Comparison of ENCODE assay signal across 10 cellular contexts in genomic region chr2:188076149-188077056, GRCh38.
DNase-seq lines count a peak whose midpoint lies in the region; ATAC-seq and TF ChIP-seq lines count a peak whose summit lies in the region.
"Had no signal": no experiment of that assay in that cellular context is flagged by ENCODE, and none has a peak within 500 bp of the region (broad histone marks: within the 10 kb centered on the region; RNA-seq: fewer than 3 reads in every experiment).

No MANE protein-coding gene starts in this region.

- H3K9me3 ChIP-seq in fibroblast of lung (ENCODE audit: control insufficient read depth, insufficient read depth, low read depth, low read length), result no peaks in the 10 kb centered on the region

- H2AFZ ChIP-seq in fibroblast of lung (ENCODE audit: low read length), result no peak overlapping the region

- peak in 1 of 2 donors; percentile 3 for TF ChIP-seq CTCF in fibroblast of lung (conservative IDR thresholded peaks at IDR 0.05 in 1 of 2, IDR thresholded peaks at IDR 0.05 in 1 of 2; ENCODE audit: low read depth in 1 of 2, low read length in 2 of 2)

- H3K79me2 ChIP-seq in fibroblast of lung (ENCODE audit: control insufficient read depth, insufficient read depth, low read length), result no peaks in the 10 kb centered on the region

- no peaks in the 10 kb centered on the region for H4K20me1 ChIP-seq in fibroblast of lung (ENCODE audit: control insufficient read depth, extremely low read depth, insufficient read depth, low read length)

- no peak overlapping the region for H3K4me3 ChIP-seq in fibroblast of lung (replicated peaks in 1 of 4; ENCODE audit: control extremely low read depth in 1 of 4, insufficient read depth in 1 of 4, low read depth in 3 of 4, low read length in 4 of 4)

- ATAC-seq in GM18873 (IDR thresholded peaks at IDR 0.05; ENCODE audit: low FRiP score, unreplicated experiment) (peak; percentile 56), GM21723 (IDR thresholded peaks at IDR 0.05; ENCODE audit: unreplicated experiment) (peak; percentile 84), HG03103 (IDR thresholded peaks at IDR 0.05; ENCODE audit: low read depth, unreplicated experiment) (peak; percentile 71), HG03196 (IDR thresholded peaks at IDR 0.05; ENCODE audit: unreplicated experiment) (no peak)

- DNase-seq in fibroblast of lung (ENCODE audit: low read depth in 2 of 2) (peak; percentile 1 to 15), GDM1 (lab: John Stamatoyannopoulos, UW) (no peak)
- DNase-seq in activated effector memory CD4-positive, alpha-beta T cell treated with Interleukin-2 at 50 U/mL for 16 hours, result no peak
- DNase-seq: activated gamma-delta T cell; CD4-positive, alpha-beta T cell; hypothalamus had no signal

- no peak overlapping the region for H3K27ac ChIP-seq in fibroblast of lung (ENCODE audit: insufficient read depth, low read length)

- no peak overlapping the region for H3K4me2 ChIP-seq in fibroblast of lung (ENCODE audit: extremely low read depth, insufficient read depth, low read length)

- H3K4me1 ChIP-seq in fibroblast of lung (ENCODE audit: control insufficient read depth, extremely low read depth, insufficient read depth, low read length), result no peaks in the 10 kb centered on the region

- H3K9ac ChIP-seq in fibroblast of lung (ENCODE audit: insufficient read depth, low read length), result no peak overlapping the region

- H3K27me3 ChIP-seq in fibroblast of lung (ENCODE audit: control insufficient read depth, insufficient read depth, low read length), result no peaks in the 10 kb centered on the region

- H3K36me3 ChIP-seq in fibroblast of lung (ENCODE audit: control insufficient read depth, insufficient read depth, low read length), result no peaks in the 10 kb centered on the region

Comparison
In these comparisons a context has a peak if more than half of its experiments do, and no peak if none do; other contexts are left out.
1. DNase-seq: peak in fibroblast of lung (2 of 2); none in GDM1 (single experiment) and activated effector memory CD4-positive, alpha-beta T cell treated with Interleukin-2 at 50 U/mL for 16 hours (single experiment).